1 cellular context compared by ENCODE assay signal in genomic region chr11:71927813-71928738, GRCh38.
TF ChIP-seq lines count a peak whose summit lies in the region.

Gene XNDC1N (minus strand): TSS chr11:71928594. CDS start chr11:71923353, 5,241 bp downstream.

TF ChIP-seq in HepG2, 621 proteins besides CTCF, POLR2A, EP300 and RAD21 (continued from another document):
- TF ChIP-seq ARID5B (CRISPR knock-in tag; IDR thresholded peaks at IDR 0.05) (no peak), ZFY (CRISPR knock-in tag; IDR thresholded peaks at IDR 0.05) (peak; percentile 55; the same call in 1 of the 2 replicates), KLF15 (CRISPR knock-in tag; IDR thresholded peaks at IDR 0.05; ENCODE audit: borderline replicate concordance) (0 out of 2 replicates have a peak, but pooled peaks have one; percentile 6), ZNF629 (CRISPR knock-in tag; conservative IDR thresholded peaks at IDR 0.05) (no peak), SIX1 (CRISPR knock-in tag; IDR thresholded peaks at IDR 0.05; ENCODE audit: borderline replicate concordance) (0 out of 2 replicates have a peak, but pooled peaks have one; percentile 20)
